17 cellular contexts compared by ENCODE assay signal in genomic region chr2:17309186-17309585, GRCh38.
"Had no signal": no experiment of that assay in that cellular context is flagged by ENCODE, and none has a peak within 500 bp of the region (broad histone marks: within the 10 kb centered on the region; RNA-seq: fewer than 3 reads in every experiment).

No MANE protein-coding gene starts in this region.

- H3K36me3 ChIP-seq: cardiac muscle cell, gastroesophageal sphincter, heart left ventricle, pancreas, tibial artery had no signal

- H3K9me3 ChIP-seq: body of pancreas, gastroesophageal sphincter, heart left ventricle, pancreas, tibial artery had no signal

- H3K27me3 ChIP-seq: body of pancreas, cardiac muscle cell, gastroesophageal sphincter, heart left ventricle, pancreas, tibial artery had no signal

- H3K4me1 ChIP-seq: body of pancreas, gastroesophageal sphincter, heart left ventricle, pancreas, tibial artery had no signal

- ATAC-seq: activated CD4-positive, alpha-beta T cell treated with anti-CD3 and anti-CD28 coated beads for 36 hours; activated T-cell treated with anti-CD3 and anti-CD28 coated beads, Interleukin-2, amount 50 U/mL, for 4 hours; gastroesophageal sphincter had no signal

- DNase-seq: activated B cell treated with CpG ODN at 0.5 μM for 24 hours; activated CD4-positive, alpha-beta T cell treated with anti-CD3 and anti-CD28 coated beads, Interleukin-2, amount 50 U/mL, for 4 hours; activated CD8-positive, alpha-beta memory T cell treated with anti-CD3 and anti-CD28 coated beads, Interleukin-2, amount 50 U/mL, for 48 hours; activated naive CD4-positive, alpha-beta T cell treated with Interleukin-2 at 50 U/mL for 16 hours; activated T-cell treated with anti-CD3 and anti-CD28 coated beads, Interleukin-2, amount 50 U/mL, for 4 hours; effector CD8-positive, alpha-beta T cell; left ventricle myocardium superior; stimulated activated CD4-positive, alpha-beta T cell treated with anti-CD3 and anti-CD28 coated beads, Interleukin-1b, Interleukin-23, amount 100 ng/mL, for 48 hours; T1000; tibial artery had no signal

- H3K4me3 ChIP-seq: body of pancreas, cardiac muscle cell, gastroesophageal sphincter, heart left ventricle, pancreas, skin epidermis, tibial artery had no signal

- H3K27ac ChIP-seq: body of pancreas, cardiac muscle cell, gastroesophageal sphincter, heart left ventricle, pancreas, skin epidermis, tibial artery had no signal
